ENCODE assay signal across 24 cellular contexts in genomic region chr11:75836422-75836821, GRCh38. TPM values are rescaled to one million over a fixed set of nuclear protein-coding genes. Genes with fewer than 3 reads are reported as not detected.
DNase-seq lines count a peak whose midpoint lies in the region; TF ChIP-seq lines count a peak whose summit lies in the region.
"Had no signal": no experiment of that assay in that cellular context is flagged by ENCODE, and none has a peak within 500 bp of the region (broad histone marks: within the 10 kb centered on the region; RNA-seq: fewer than 3 reads in every experiment).

No MANE protein-coding gene starts in this region.

- H3K9me2 ChIP-seq in SU-DHL-6 (replicated peaks; ENCODE audit: insufficient read depth, low read length): no peaks in the 10 kb centered on the region

- TF ChIP-seq CTCF in SU-DHL-6 (IDR thresholded peaks at IDR 0.05; ENCODE audit: insufficient read depth, low read length, poor library complexity, severe bottlenecking): no peak
- no peak for TF ChIP-seq CTCF in stomach (IDR thresholded peaks at IDR 0.05)
- TF ChIP-seq CTCF in BE2C (IDR thresholded peaks at IDR 0.05; ENCODE audit: low read depth, low read length): no peak

- DNase-seq in SIG-M5 treated with dmso at 0.1 percent for 504 hours (lab: John Stamatoyannopoulos, UW; ENCODE audit: unreplicated experiment) (peak; percentile 22), SIG-M5 (lab: John Stamatoyannopoulos, UW) (no peak), KBM-7 (peak; percentile 19), pons (ENCODE audit: low spot score) (peak; percentile 38), NCI-H345 treated with DMSO at 0.1 percent for 48 hours (lab: John Stamatoyannopoulos, UW; ENCODE audit: unreplicated experiment) (no peak), stomach (no peak), BE2C (no peak)
- DNase-seq: 8988T; activated CD4-positive, alpha-beta T cell treated with anti-CD3 and anti-CD28 coated beads, Interleukin-2, amount 10 ng/mL, durations not matched to agents 7 days and 5 days; activated naive CD8-positive, alpha-beta T cell treated with anti-CD3 and anti-CD28 coated beads, Interleukin-2, amount 10 ng/mL, durations not matched to agents 7 days and 5 days; gastrocnemius medialis; H7; hypothalamus; IMR-90; MG63; NCI-H526; OCI-M1; SHP77; stimulated activated CD4-positive, alpha-beta T cell treated with anti-CD3 and anti-CD28 coated beads, Interleukin-1b, Interleukin-23, amount 100 ng/mL, for 48 hours; stimulated activated naive CD4-positive, alpha-beta T cell treated with Interleukin-2 at 50 U/mL for 16 hours had no signal

- H3K4me2 ChIP-seq in SU-DHL-6 (ENCODE audit: low read depth, low read length, poor library complexity, severe bottlenecking): no peak overlapping the region

- TF ChIP-seq EP300 in stomach (IDR thresholded peaks at IDR 0.05): no peak

- no peak for TF ChIP-seq POLR2A in stomach (IDR thresholded peaks at IDR 0.05)

- peaks cover 18% of the 10 kb centered on the region; the same call in 1 of the 2 replicates for H4K20me1 ChIP-seq in SU-DHL-6 (ENCODE audit: low read depth, low read length)

- H3F3A ChIP-seq in SU-DHL-6 (ENCODE audit: insufficient read depth): peaks cover 4% of the 10 kb centered on the region

- in situ Hi-C loops in KBM-7 (cut with MboI; ENCODE audit: low pct_unique_long_range_greater_than_20kb, low sequenced_read_pairs): no loop called here

- H3K79me2 ChIP-seq in SU-DHL-6 (ENCODE audit: insufficient read depth, low read length): peaks cover 99% of the 10 kb centered on the region

- H2AFZ ChIP-seq in SU-DHL-6 (ENCODE audit: low read depth, low read length, severe bottlenecking): no peak overlapping the region

- H3K4me3 ChIP-seq in SU-DHL-6 (ENCODE audit: insufficient read depth, low read length, poor library complexity, severe bottlenecking) (no peak overlapping the region), stomach (no peak overlapping the region), BE2C (ENCODE audit: low read depth, low read length) (no peak overlapping the region)
- H3K4me3 ChIP-seq: esophagus muscularis mucosa, gastrocnemius medialis, lung, MG63, skin epidermis had no signal

- H3K4me1 ChIP-seq in stomach: peaks cover 5 to 45% (median 21%) of the 10 kb centered on the region in 4 donors
- H3K4me1 ChIP-seq in BE2C: peaks cover 5% of the 10 kb centered on the region; the same call in 1 of the 2 replicates

- 75 to 86% (median 84%) methylated on average over 3 of the region's 3 CpGs for WGBS in stomach, 5 donors

- intact Hi-C loops in stomach (cut with DNase I; ENCODE audit: low total_unique reads): no loop called here

- no peak overlapping the region for H3K9ac ChIP-seq in SU-DHL-6 (ENCODE audit: low read length)

- no peaks in the 10 kb centered on the region for H3K9me3 ChIP-seq in SU-DHL-6 (ENCODE audit: insufficient read depth, low read length)
- H3K9me3 ChIP-seq in stomach: no peaks in the 10 kb centered on the region
- H3K9me3 ChIP-seq in BE2C: no peaks in the 10 kb centered on the region
- H3K9me3 ChIP-seq: esophagus muscularis mucosa, gastrocnemius medialis, MG63 had no signal

- H3K27ac ChIP-seq in SU-DHL-6 (ENCODE audit: low read depth, low read length) (0 out of 2 replicates have a peak overlapping the region, but pooled peaks have one; percentile 15), stomach (no peak overlapping the region)
- H3K27ac ChIP-seq: esophagus muscularis mucosa, gastrocnemius medialis had no signal

- H3K36me3 ChIP-seq in SU-DHL-6 (ENCODE audit: low read length) (peaks cover 6% of the 10 kb centered on the region; the same call in 1 of the 2 replicates), stomach (peaks cover 0 to 9% (median 6%) of the 10 kb centered on the region in 4 donors), BE2C (no peaks in the 10 kb centered on the region)
- H3K36me3 ChIP-seq: gastrocnemius medialis, MG63 had no signal

- H3K27me3 ChIP-seq in SU-DHL-6 (ENCODE audit: low read length): no peaks in the 10 kb centered on the region
- no peaks in the 10 kb centered on the region for H3K27me3 ChIP-seq in stomach
- H3K27me3 ChIP-seq in BE2C: no peaks in the 10 kb centered on the region; the same call in 1 of the 2 replicates
- H3K27me3 ChIP-seq: esophagus muscularis mucosa, gastrocnemius medialis, MG63 had no signal

RNA-seq across cellular contexts. Expression of gene UVRAG, which starts 21.4 kb away (rescaled TPM):
- 10 to 100 TPM; 18.8 to 55.5 (median 33.0) TPM for total RNA-seq in stomach
- polyA plus RNA-seq in stomach: 1 to 10 TPM; 4.7 to 8.9 (median 6.5) TPM
- polyA plus RNA-seq in BE2C (2012; ENCODE audit: insufficient read depth, insufficient read length, low read depth): 14.3 TPM

Comparison
In these comparisons a context has a peak if more than half of its experiments do, and no peak if none do; other contexts are left out.
1. DNase-seq: peak in SIG-M5 treated with dmso at 0.1 percent for 504 hours (single experiment), KBM-7 (single experiment) and pons (single experiment); none in SIG-M5 (single experiment), NCI-H345 treated with DMSO at 0.1 percent for 48 hours (single experiment), stomach (single experiment) and BE2C (single experiment).